In the genomic region with DNA sequence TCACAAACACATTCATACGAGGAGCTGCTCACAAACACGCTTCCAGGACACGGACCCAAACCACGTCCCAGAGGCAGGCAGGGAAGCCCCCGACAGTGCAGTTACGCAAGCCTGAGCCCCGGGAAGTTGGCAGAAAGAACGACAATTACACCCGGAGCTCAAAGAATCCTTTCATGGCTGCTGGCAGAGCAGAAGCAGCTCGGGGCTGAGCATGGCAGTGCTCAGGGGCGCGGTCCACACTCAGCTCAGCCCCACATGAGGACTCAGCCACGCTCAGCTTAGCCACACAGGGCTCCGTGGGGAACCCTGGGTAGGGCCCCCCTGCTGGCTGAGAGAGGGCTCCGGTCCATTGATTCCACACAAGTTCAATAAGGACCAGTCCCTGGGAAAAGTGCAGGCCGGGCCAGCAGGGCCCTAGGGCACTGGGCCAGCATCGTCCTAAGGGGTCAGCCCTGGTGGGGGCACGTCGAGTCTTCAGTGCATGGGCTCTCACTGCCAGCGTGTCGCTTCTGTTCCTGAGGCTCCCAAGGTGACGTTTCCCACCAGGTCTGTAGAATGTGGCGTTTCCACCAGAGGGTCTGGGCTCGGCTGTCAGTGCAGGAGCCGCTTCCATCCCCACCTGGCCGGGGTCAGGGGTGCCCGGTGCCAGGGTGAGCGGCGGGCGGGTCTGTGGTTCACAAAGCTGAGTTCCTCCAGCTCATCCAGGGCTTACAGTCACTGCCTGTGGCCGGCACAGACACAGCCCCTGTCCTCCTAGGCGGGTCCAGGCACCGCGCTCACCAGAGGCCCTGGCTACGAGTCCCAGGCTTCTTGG, we compare ENCODE assay signal across 9 cellular contexts. TPM values are rescaled to one million over a fixed set of nuclear protein-coding genes. Genes with fewer than 3 reads are reported as not detected.
DNase-seq lines count a peak whose midpoint lies in the region; ATAC-seq and TF ChIP-seq lines count a peak whose summit lies in the region.
"Had no signal": no experiment of that assay in that cellular context is flagged by ENCODE, and none has a peak within 500 bp of the region (broad histone marks: within the 10 kb centered on the region; RNA-seq: fewer than 3 reads in every experiment).

No MANE protein-coding gene starts in this region.

- H4K20me1 ChIP-seq in BLaER1 treated with 17β-estradiol and CSF1 and Interleukin-3, amounts not matched to agents 10 nM and 100 nM = peaks cover 38 to 88% (median 73%) of the 10 kb centered on the region in 11 experiments; a peak in 21 of 22 replicates

- H3K36me3 ChIP-seq in BLaER1 treated with 17β-estradiol and CSF1 and Interleukin-3, amounts not matched to agents 10 nM and 100 nM = peaks cover 0 to 53% (median 15%) of the 10 kb centered on the region in 11 experiments; a peak in 9 of 22 replicates
- no peaks in the 10 kb centered on the region for H3K36me3 ChIP-seq in body of pancreas (replicated peaks in 1 of 2; ENCODE audit: insufficient read depth in 1 of 2, low read depth in 2 of 2)
- H3K36me3 ChIP-seq in gastrocnemius medialis = peaks cover 0 to 6% of the 10 kb centered on the region in 2 donors

- H3K4me3 ChIP-seq in BLaER1 treated with 17β-estradiol and CSF1 and Interleukin-3, amounts not matched to agents 10 nM and 100 nM = no peak overlapping the region; a peak in 1 of 20 replicates
- H3K4me3 ChIP-seq in body of pancreas (no peak overlapping the region), gastrocnemius medialis (no peak overlapping the region)
- H3K4me3 ChIP-seq: coronary artery had no signal

- H3K9me3 ChIP-seq in BLaER1 treated with 17β-estradiol and CSF1 and Interleukin-3, amounts not matched to agents 10 nM and 100 nM (replicated peaks in 1 of 11) = peaks cover 0 to 17% (median 0%) of the 10 kb centered on the region in 11 experiments; a peak in 7 of 22 replicates
- H3K9me3 ChIP-seq in body of pancreas (no peaks in the 10 kb centered on the region), gastrocnemius medialis (no peaks in the 10 kb centered on the region)

- TF ChIP-seq POLR2A in body of pancreas (IDR thresholded peaks at IDR 0.05) = no peak
- TF ChIP-seq POLR2A in gastrocnemius medialis (IDR thresholded peaks at IDR 0.05) = no peak

- intact Hi-C loops in body of pancreas (cut with DNase I) (no loop called here), gastrocnemius medialis (cut with DNase I; ENCODE audit: low total_unique reads) (no loop called here)

- H3K9ac ChIP-seq in BLaER1 treated with 17β-estradiol and CSF1 and Interleukin-3, amounts not matched to agents 10 nM and 100 nM = peak overlapping the region in 7 of 11 experiments; percentile 5 to 65 (median 43); a peak in 13 of 22 replicates

- peaks cover 72 to 92% (median 88%) of the 10 kb centered on the region in 10 experiments for H3K4me1 ChIP-seq in BLaER1 treated with 17β-estradiol and CSF1 and Interleukin-3, amounts not matched to agents 10 nM and 100 nM
- peaks cover 47% of the 10 kb centered on the region for H3K4me1 ChIP-seq in body of pancreas
- H3K4me1 ChIP-seq in gastrocnemius medialis = peaks cover 41 to 56% of the 10 kb centered on the region in 2 donors

- in situ Hi-C loops in gastrocnemius medialis (cut with MboI; ENCODE audit: low sequenced_read_pairs in 4 of 4) = no loop called here

- peaks cover 0 to 37% (median 6%) of the 10 kb centered on the region in 11 experiments; a peak in 11 of 22 replicates for H3K27me3 ChIP-seq in BLaER1 treated with 17β-estradiol and CSF1 and Interleukin-3, amounts not matched to agents 10 nM and 100 nM
- H3K27me3 ChIP-seq in body of pancreas (no peaks in the 10 kb centered on the region), gastrocnemius medialis (no peaks in the 10 kb centered on the region)

- peak overlapping the region in 8 of 11 experiments; percentile 42 to 80 (median 63); a peak in 14 of 22 replicates for H3K27ac ChIP-seq in BLaER1 treated with 17β-estradiol and CSF1 and Interleukin-3, amounts not matched to agents 10 nM and 100 nM
- H3K27ac ChIP-seq in body of pancreas (peak overlapping the region; percentile 81 to 89 (median 85)), gastrocnemius medialis (peak overlapping the region; percentile 94 to 98 (median 96))

- 72 to 80% methylated on average over 17 to 27 of the region's 35 CpGs for whole genome bisulfite sequencing in body of pancreas, 2 donors

- H3K4me2 ChIP-seq in BLaER1 treated with 17β-estradiol and CSF1 and Interleukin-3, amounts not matched to agents 10 nM and 100 nM = peak overlapping the region; percentile 73 to 92 (median 82)

- ATAC-seq in body of pancreas (peak; percentile 18), gastrocnemius medialis (no peak), HG03469 (IDR thresholded peaks at IDR 0.05; ENCODE audit: unreplicated experiment) (no peak), GM19463 (IDR thresholded peaks at IDR 0.05; ENCODE audit: unreplicated experiment) (no peak)

- TF ChIP-seq CTCF in body of pancreas (IDR thresholded peaks at IDR 0.05) (no peak), gastrocnemius medialis (IDR thresholded peaks at IDR 0.05 in 4 of 5, conservative IDR thresholded peaks at IDR 0.05 in 1 of 5) (no peak)

- DNase-seq in body of pancreas (peak in 2 of 4 donors; percentile 42 to 54), inferior parietal cortex (ENCODE audit: extremely low spot score) (peak; percentile 53), gastrocnemius medialis (no peak), NCI-H2227 treated with DMSO at 0.1 percent for 48 hours (lab: John Stamatoyannopoulos, UW) (no peak), activated T-cell treated with anti-CD3 and anti-CD28 coated beads for 4 hours (no peak)

RNA-seq across cellular contexts. Expression of a gene that starts 23.1 kb away (rescaled TPM):
- total RNA-seq in body of pancreas = 100 to 1,000 TPM in 1 of 2 donors, 10 to 100 TPM in 1; 83.0 to 145 TPM
- total RNA-seq in gastrocnemius medialis = 100 to 1,000 TPM in 1 of 4 donors, 10 to 100 TPM in 3; 68.6 to 122 (median 86.3) TPM
